ENCODE assay signal across 8 cellular contexts in the genomic region with DNA sequence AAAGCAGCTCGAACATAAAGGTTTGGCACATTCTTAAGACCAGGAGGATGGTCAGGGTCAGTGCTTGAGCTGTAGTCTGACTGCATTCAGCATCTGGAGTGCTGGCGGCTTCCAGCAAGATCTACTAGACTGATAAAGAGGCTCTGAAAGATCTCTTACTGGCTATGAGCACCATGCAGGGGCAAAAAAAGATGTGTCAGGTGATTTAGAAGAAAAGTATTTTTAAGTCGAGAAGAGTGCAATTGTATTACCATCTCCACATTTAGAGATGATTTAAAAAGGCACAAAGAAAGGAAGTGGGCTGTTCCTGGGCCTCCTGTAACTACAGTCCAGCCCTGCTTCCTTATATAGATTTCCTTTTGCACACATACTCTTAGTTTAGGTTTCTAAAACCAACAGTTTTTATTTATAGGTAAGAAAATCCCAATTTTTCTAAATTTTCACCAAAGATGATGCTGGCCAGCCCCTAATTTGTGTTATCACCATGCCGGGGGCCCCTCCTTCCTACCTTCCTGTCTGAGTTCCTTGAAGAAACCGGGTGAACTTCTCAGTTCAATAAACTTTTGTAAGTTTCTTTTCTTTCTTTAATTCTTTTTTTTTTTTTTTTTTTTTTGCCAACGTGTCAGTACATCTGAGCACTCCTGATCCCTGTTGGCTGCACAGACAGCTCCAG.
DNase-seq lines count a peak whose midpoint lies in the region; ATAC-seq and TF ChIP-seq lines count a peak whose summit lies in the region.

No MANE protein-coding gene starts in this region.

- H2BK5ac ChIP-seq in mesendoderm (ENCODE audit: low read length), result no peak overlapping the region

- H3K27ac Mint-ChIP-seq in CD4-positive, alpha-beta T cell, result peak overlapping the region; percentile 52
- no peak overlapping the region for H3K27ac Mint-ChIP-seq in activated T-helper 17 cell treated with anti-CD3 and anti-CD28 coated beads, Interleukin-2, amount 50 U/mL, for 72 hours

- no peak for TF ChIP-seq CTCF in CD4-positive, alpha-beta T cell (IDR thresholded peaks at IDR 0.05)
- no peak for TF ChIP-seq CTCF in astrocyte of the spinal cord (IDR thresholded peaks at IDR 0.05; ENCODE audit: low read depth, low read length)

- H3K56ac ChIP-seq in mesendoderm (ENCODE audit: low read length), result no peak overlapping the region

- peak; percentile 59 for ATAC-seq in CD4-positive, alpha-beta T cell (ENCODE audit: poor library complexity)
- no peak for ATAC-seq in HG02840 (IDR thresholded peaks at IDR 0.05; ENCODE audit: low FRiP score, unreplicated experiment)
- no peak for ATAC-seq in activated T-helper 17 cell treated with anti-CD3 and anti-CD28 coated beads, Interleukin-2, amount 50 U/mL, for 72 hours (replicated peaks)

- no peaks in the 10 kb centered on the region for H3K9me3 ChIP-seq in CD4-positive, alpha-beta T cell (ENCODE audit: control insufficient read depth, low read length)
- H3K9me3 ChIP-seq in HUES48 (ENCODE audit: control insufficient read depth, insufficient read depth, low read length), result no peaks in the 10 kb centered on the region

- H3K4me3 ChIP-seq in HUES48 (ENCODE audit: low read depth, low read length), result no peak overlapping the region
- H3K4me3 ChIP-seq in astrocyte of the spinal cord (ENCODE audit: low read depth, low read length), result no peak overlapping the region
- no peak overlapping the region for H3K4me3 ChIP-seq in mesendoderm (ENCODE audit: low read length)

- H3K4me1 ChIP-seq in HUES48 (ENCODE audit: control insufficient read depth, insufficient read depth, low read length) (peaks cover 33% of the 10 kb centered on the region), mesendoderm (ENCODE audit: control insufficient read depth, low read depth, low read length) (peaks cover 3% of the 10 kb centered on the region)

- H4K8ac ChIP-seq in mesendoderm (ENCODE audit: low read depth, low read length), result no peak overlapping the region

- no peak overlapping the region for H4K5ac ChIP-seq in mesendoderm (ENCODE audit: low read length)

- no peak overlapping the region for H2BK15ac ChIP-seq in mesendoderm (replicated peaks; ENCODE audit: low read depth)

- no peak overlapping the region for H3K4me2 ChIP-seq in mesendoderm (ENCODE audit: low read length)

- H3K27me3 ChIP-seq in CD4-positive, alpha-beta T cell (ENCODE audit: control insufficient read depth, insufficient read depth, low read length), result no peaks in the 10 kb centered on the region
- no peaks in the 10 kb centered on the region for H3K27me3 ChIP-seq in HUES48 (ENCODE audit: control insufficient read depth, insufficient read depth, low read length)
- no peaks in the 10 kb centered on the region for H3K27me3 ChIP-seq in mesendoderm (ENCODE audit: insufficient read depth, low read length, poor library complexity)

- H3K79me2 ChIP-seq in mesendoderm (ENCODE audit: control insufficient read depth, insufficient read depth, low read length), result no peaks in the 10 kb centered on the region

- peak overlapping the region; percentile 65 for H3K4me3 Mint-ChIP-seq in CD4-positive, alpha-beta T cell
- no peak overlapping the region for H3K4me3 Mint-ChIP-seq in activated T-helper 17 cell treated with anti-CD3 and anti-CD28 coated beads, Interleukin-2, amount 50 U/mL, for 72 hours

- in situ Hi-C loops in astrocyte of the spinal cord (cut with HindIII; ENCODE audit: low sequenced_read_pairs), result no loop called here

- no peaks in the 10 kb centered on the region for H3K79me1 ChIP-seq in mesendoderm (ENCODE audit: low read length)

- POLR2A ChIA-PET in CD4-positive, alpha-beta T cell (lab: Charles Lee), result interaction anchor here (0.7 kb wide), 1 partner anchor 181 kb away, joined by 5 read pairs; no protein-coding TSS in a partner anchor

- peak overlapping the region; percentile 21 for H3K18ac ChIP-seq in mesendoderm (ENCODE audit: low read length)

- peaks cover 28% of the 10 kb centered on the region for H3K4me1 Mint-ChIP-seq in CD4-positive, alpha-beta T cell (ENCODE audit: low read depth)
- peaks cover 5% of the 10 kb centered on the region for H3K4me1 Mint-ChIP-seq in activated T-helper 17 cell treated with anti-CD3 and anti-CD28 coated beads, Interleukin-2, amount 50 U/mL, for 72 hours

- no peak for DNase-seq in CD4-positive, alpha-beta T cell
- DNase-seq in astrocyte of the spinal cord (ENCODE audit: low read depth, low spot score) (peak; percentile 69), mesendoderm (peak; percentile 53), NCI-H524 (lab: John Stamatoyannopoulos, UW) (no peak)
- no peak for DNase-seq in stimulated activated naive CD4-positive, alpha-beta T cell treated with Interleukin-2 at 50 U/mL for 16 hours (lab: John Stamatoyannopoulos, UW)

- no peaks in the 10 kb centered on the region for H3K9me3 Mint-ChIP-seq in CD4-positive, alpha-beta T cell
- H3K9me3 Mint-ChIP-seq in activated T-helper 17 cell treated with anti-CD3 and anti-CD28 coated beads, Interleukin-2, amount 50 U/mL, for 72 hours, result no peaks in the 10 kb centered on the region

- intact Hi-C loops in CD4-positive, alpha-beta T cell (cut with DNase I, micrococcal nuclease), result no loop called here

- no peaks in the 10 kb centered on the region for H3K27me3 Mint-ChIP-seq in CD4-positive, alpha-beta T cell
- no peaks in the 10 kb centered on the region for H3K27me3 Mint-ChIP-seq in activated T-helper 17 cell treated with anti-CD3 and anti-CD28 coated beads, Interleukin-2, amount 50 U/mL, for 72 hours

- no peak overlapping the region for H3K23ac ChIP-seq in mesendoderm (ENCODE audit: low read length)

- H3K9ac ChIP-seq in HUES48 (ENCODE audit: low read depth, low read length) (no peak overlapping the region), mesendoderm (ENCODE audit: low read length) (no peak overlapping the region)

- H3K27ac ChIP-seq in CD4-positive, alpha-beta T cell (ENCODE audit: low read depth, low read length), result no peak overlapping the region
- H3K27ac ChIP-seq in HUES48 (ENCODE audit: low read depth, low read length) (peak overlapping the region; percentile 6), mesendoderm (ENCODE audit: low read depth, low read length) (no peak overlapping the region)

- H3K36me3 ChIP-seq in HUES48 (ENCODE audit: control insufficient read depth, insufficient read depth, low read length), result no peaks in the 10 kb centered on the region
- H3K36me3 ChIP-seq in mesendoderm (ENCODE audit: control insufficient read depth, insufficient read depth, low read length), result no peaks in the 10 kb centered on the region

- H2AK5ac ChIP-seq in mesendoderm (ENCODE audit: low read length), result no peak overlapping the region

- CTCF ChIA-PET in CD4-positive, alpha-beta T cell (lab: Charles Lee), result no interaction called here

- H3K4ac ChIP-seq in mesendoderm (ENCODE audit: low read depth, low read length), result no peak overlapping the region

- no peaks in the 10 kb centered on the region for H3K36me3 Mint-ChIP-seq in CD4-positive, alpha-beta T cell (ENCODE audit: low read depth)
- no peaks in the 10 kb centered on the region for H3K36me3 Mint-ChIP-seq in activated T-helper 17 cell treated with anti-CD3 and anti-CD28 coated beads, Interleukin-2, amount 50 U/mL, for 72 hours (ENCODE audit: low read depth)

- H2BK120ac ChIP-seq in mesendoderm (ENCODE audit: low read depth, low read length), result no peak overlapping the region

- no CpG with 5 or more reads among the region's 6 CpGs for WGBS in mesendoderm (ENCODE audit: extremely low coverage, insufficient coverage, low lambda C conversion rate)

Comparison
In these comparisons a context has a peak if more than half of its experiments do, and no peak if none do; other contexts are left out.
1. DNase-seq: peak in astrocyte of the spinal cord (single experiment) and mesendoderm (single experiment); none in CD4-positive, alpha-beta T cell (0 of 10), NCI-H524 (0 of 2) and stimulated activated naive CD4-positive, alpha-beta T cell treated with Interleukin-2 at 50 U/mL for 16 hours (single experiment).